ENCODE assay signal across 3 cellular contexts in the genomic region with DNA sequence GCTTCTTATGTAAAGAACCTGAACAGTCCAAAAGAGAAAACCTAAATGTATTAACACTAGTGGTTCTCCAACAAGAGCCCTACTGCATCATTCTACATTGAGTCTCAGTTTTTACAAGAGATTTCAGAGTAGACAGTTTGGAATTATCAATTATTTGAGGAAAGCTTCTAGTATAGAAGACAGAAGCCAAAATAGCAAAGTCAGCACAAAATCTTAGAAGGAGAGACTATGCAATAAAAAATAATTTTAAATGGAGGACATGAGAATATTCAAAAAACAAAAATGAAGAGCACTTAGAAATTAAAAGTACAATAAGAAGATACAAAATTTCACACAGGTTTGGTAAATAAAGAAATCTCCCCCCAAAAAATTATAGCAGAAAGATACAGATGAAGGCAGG.
TF ChIP-seq lines count a peak whose summit lies in the region.

No MANE protein-coding gene starts in this region.

TF ChIP-seq in HepG2, 621 proteins besides CTCF, POLR2A, EP300 and RAD21:
- no peak for TF ChIP-seq CBX2 (IDR thresholded peaks at IDR 0.05; ENCODE audit: low read depth, low read length)
- no peak for TF ChIP-seq CBX2 (CRISPR knock-in tag; IDR thresholded peaks at IDR 0.05; ENCODE audit: low read depth)
- TF ChIP-seq MEF2D (CRISPR knock-in tag; IDR thresholded peaks at IDR 0.05) = no peak
- no peak for TF ChIP-seq ZFP37 (CRISPR knock-in tag; IDR thresholded peaks at IDR 0.05; ENCODE audit: borderline replicate concordance)
- peak; percentile 95 for TF ChIP-seq MAFF (IDR thresholded peaks at IDR 0.05; ENCODE audit: low read depth, low read length)
- peak; percentile 91 to 97 for TF ChIP-seq MAFK (conservative IDR thresholded peaks at IDR 0.05 in 1 of 2, IDR thresholded peaks at IDR 0.05 in 1 of 2; ENCODE audit: low read length in 2 of 2)

TF ChIP-seq in IMR-90, 13 proteins besides CTCF, POLR2A, EP300 and RAD21:
- TF ChIP-seq MAFK (IDR thresholded peaks at IDR 0.05; ENCODE audit: low read depth, low read length) (peak; percentile 97), BHLHE40 (IDR thresholded peaks at IDR 0.05; ENCODE audit: low read depth, low read length) (no peak)
- TF ChIP-seq, protein P1, sequence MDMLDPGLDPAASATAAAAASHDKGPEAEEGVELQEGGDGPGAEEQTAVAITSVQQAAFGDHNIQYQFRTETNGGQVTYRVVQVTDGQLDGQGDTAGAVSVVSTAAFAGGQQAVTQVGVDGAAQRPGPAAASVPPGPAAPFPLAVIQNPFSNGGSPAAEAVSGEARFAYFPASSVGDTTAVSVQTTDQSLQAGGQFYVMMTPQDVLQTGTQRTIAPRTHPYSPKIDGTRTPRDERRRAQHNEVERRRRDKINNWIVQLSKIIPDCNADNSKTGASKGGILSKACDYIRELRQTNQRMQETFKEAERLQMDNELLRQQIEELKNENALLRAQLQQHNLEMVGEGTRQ (IDR thresholded peaks at IDR 0.05; ENCODE audit: low read depth, low read length) = no peak

TF ChIP-seq in H1, 55 proteins besides CTCF, POLR2A, EP300 and RAD21:
- peak; percentile 86; the same call in 1 of the 2 replicates for TF ChIP-seq MAFK (IDR thresholded peaks at IDR 0.05; ENCODE audit: low read depth, low read length)
- no peak for TF ChIP-seq SP1 (IDR thresholded peaks at IDR 0.05; ENCODE audit: low read depth, low read length)
- no peak for TF ChIP-seq FOSL1 (IDR thresholded peaks at IDR 0.05; ENCODE audit: insufficient read depth, low read depth, low read length)
